Comparison of ENCODE assay signal across 21 cellular contexts in genomic region chr7:123548406-123548805, GRCh38. TPM values are rescaled to one million over a fixed set of nuclear protein-coding genes. Genes with fewer than 3 reads are reported as not detected.
"Had no signal": no experiment of that assay in that cellular context is flagged by ENCODE, and none has a peak within 500 bp of the region (broad histone marks: within the 10 kb centered on the region; RNA-seq: fewer than 3 reads in every experiment).

No MANE protein-coding gene starts in this region.

- H3K9me3 ChIP-seq: esophagus muscularis mucosa, transverse colon, vagina had no signal

- H3K27ac ChIP-seq: coronary artery, esophagus muscularis mucosa, skin epidermis, transverse colon, vagina had no signal

- H3K9me3 Mint-ChIP-seq: natural killer cell treated with Interleukin-12 subunit alpha and Interleukin-12 subunit beta and Interleukin-15 and Interleukin-18, amount 100 ng/mL, for 72 hours; T-helper 1 cell treated with Interleukin-12 subunit alpha and Interleukin-12 subunit beta and Interleukin-4 antibody, amounts not matched to agents 30 μg/mL and 1 μg/mL, for 36 hours had no signal

- ATAC-seq: left ventricle myocardium superior; natural killer cell treated with Interleukin-12 subunit alpha and Interleukin-12 subunit beta and Interleukin-15 and Interleukin-18, amount 100 ng/mL, for 72 hours had no signal

- H3K27ac Mint-ChIP-seq: activated naive CD4-positive, alpha-beta T cell treated with anti-CD3 and anti-CD28 coated beads, Interleukin-2, amount 10 ng/mL, durations not matched to agents 7 days and 5 days; natural killer cell treated with Interleukin-12 subunit alpha and Interleukin-12 subunit beta and Interleukin-15 and Interleukin-18, amount 100 ng/mL, for 72 hours; T-helper 1 cell treated with Interleukin-12 subunit alpha and Interleukin-12 subunit beta and Interleukin-4 antibody, amounts not matched to agents 30 μg/mL and 1 μg/mL, for 36 hours had no signal

- DNase-seq: activated CD4-positive, alpha-beta T cell treated with anti-CD3 and anti-CD28 coated beads for 4 hours; activated CD8-positive, alpha-beta memory T cell treated with anti-CD3 and anti-CD28 coated beads for 24 hours; activated naive CD4-positive, alpha-beta T cell treated with anti-CD3 and anti-CD28 coated beads, Interleukin-2, amount 10 ng/mL, durations not matched to agents 7 days and 5 days; caudate nucleus; foreskin fibroblast; hippocampal formation; kidney glomerular epithelial cell; left ventricle myocardium superior; mesenchymal stem cell; posterior cingulate gyrus; stimulated activated CD4-positive, alpha-beta T cell treated with anti-CD3 and anti-CD28 coated beads, Interleukin-15, amount 100 ng/mL, for 24 hours; stimulated activated CD4-positive, alpha-beta T cell treated with anti-CD3 and anti-CD28 coated beads, Interleukin-4, amount 100 ng/mL, for 1 hour; stimulated activated naive CD4-positive, alpha-beta T cell treated with Interleukin-2 at 50 U/mL for 16 hours; substantia nigra; transverse colon had no signal

- H3K4me3 Mint-ChIP-seq: activated naive CD4-positive, alpha-beta T cell treated with anti-CD3 and anti-CD28 coated beads, Interleukin-2, amount 10 ng/mL, durations not matched to agents 7 days and 5 days; natural killer cell treated with Interleukin-12 subunit alpha and Interleukin-12 subunit beta and Interleukin-15 and Interleukin-18, amount 100 ng/mL, for 72 hours; T-helper 1 cell treated with Interleukin-12 subunit alpha and Interleukin-12 subunit beta and Interleukin-4 antibody, amounts not matched to agents 30 μg/mL and 1 μg/mL, for 36 hours had no signal

- H3K4me3 ChIP-seq: coronary artery, esophagus muscularis mucosa, skin epidermis, transverse colon, vagina had no signal

- H3K27me3 ChIP-seq: esophagus muscularis mucosa, transverse colon, vagina had no signal

- H3K27me3 Mint-ChIP-seq: activated naive CD4-positive, alpha-beta T cell treated with anti-CD3 and anti-CD28 coated beads, Interleukin-2, amount 10 ng/mL, durations not matched to agents 7 days and 5 days; natural killer cell treated with Interleukin-12 subunit alpha and Interleukin-12 subunit beta and Interleukin-15 and Interleukin-18, amount 100 ng/mL, for 72 hours had no signal

RNA-seq across cellular contexts. Expression of gene ASB15, which starts 53.2 kb away (rescaled TPM):
- total RNA-seq: esophagus muscularis mucosa; natural killer cell treated with Interleukin-12 subunit alpha and Interleukin-12 subunit beta and Interleukin-15 and Interleukin-18, amount 100 ng/mL, for 72 hours; transverse colon; vagina had no signal
